In the genomic region with DNA sequence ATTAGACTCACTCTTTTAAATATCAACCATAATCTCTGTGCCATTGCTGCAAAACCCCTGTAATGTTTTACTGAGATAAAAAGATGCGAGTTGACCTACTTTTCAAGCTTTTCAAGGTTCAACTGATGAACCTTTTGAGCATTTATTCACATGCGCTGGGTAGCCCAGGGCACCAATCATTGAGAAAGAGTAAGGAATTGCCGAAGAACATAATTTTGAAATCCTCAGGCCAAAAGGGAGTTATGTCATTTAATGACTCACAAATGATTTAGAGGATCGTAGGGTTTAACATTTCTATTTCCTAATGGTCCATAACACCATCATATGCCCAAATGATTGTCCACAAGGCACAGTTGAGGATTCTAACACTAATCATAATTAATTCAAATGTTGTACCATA, we compare ENCODE assay signal across 1 cellular context.
TF ChIP-seq lines count a peak whose summit lies in the region.

No MANE protein-coding gene starts in this region.

TF ChIP-seq in K562, 482 proteins besides CTCF, POLR2A, EP300 and RAD21 (continued from another document):
- no peak for TF ChIP-seq NR2C2 (CRISPR knock-in tag; IDR thresholded peaks at IDR 0.05)
- TF ChIP-seq NR2C2 (tag; IDR thresholded peaks at IDR 0.05), result 0 out of 2 replicates have a peak, but pooled peaks have one; percentile 18
TF ChIP-seq in K562: peak in this region for 1.
